ENCODE assay signal across 13 cellular contexts in genomic region chr11:64444838-64445441, GRCh38.
DNase-seq lines count a peak whose midpoint lies in the region; ATAC-seq, FAIRE-seq and TF ChIP-seq lines count a peak whose summit lies in the region.
"Had no signal": no experiment of that assay in that cellular context is flagged by ENCODE, and none has a peak within 500 bp of the region (broad histone marks: within the 10 kb centered on the region; RNA-seq: fewer than 3 reads in every experiment).

No MANE protein-coding gene starts in this region.

- POLR2A ChIA-PET in A549 (lab: Yijun Ruan, JAX): no interaction called here

- no peak overlapping the region for H3K27ac Mint-ChIP-seq in stimulated activated memory B cell treated with anti-CD40 and anti-IgM and Interleukin-4, amounts not matched to agents 10 μg/mL and 1 μg/mL and 100 μg/mL, for 72 hours

- H3K9me3 ChIP-seq in A549: no peaks in the 10 kb centered on the region
- H3K9me3 ChIP-seq: esophagus muscularis mucosa, HAP-1, right atrium auricular region had no signal

- H3K9me3 Mint-ChIP-seq in stimulated activated memory B cell treated with anti-CD40 and anti-IgM and Interleukin-4, amounts not matched to agents 10 μg/mL and 1 μg/mL and 100 μg/mL, for 72 hours: no peaks in the 10 kb centered on the region

- FAIRE-seq in A549 (lab: Jason Lieb, UNC) (no peak), RCC 7860 (lab: Jason Lieb, UNC) (no peak)

- H3K4me2 ChIP-seq in A549: no peak overlapping the region

- H3K27ac ChIP-seq in A549: no peak overlapping the region
- H3K27ac ChIP-seq: esophagus muscularis mucosa, right atrium auricular region had no signal

- DNase-seq in A549 (ENCODE audit: low read depth in 1 of 2, low spot score in 1 of 2) (peak; percentile 45 to 61), ELR (ENCODE audit: low read depth) (peak; percentile 44), NCI-H446 treated with DMSO at 0.1 percent for 48 hours (lab: John Stamatoyannopoulos, UW) (peak; percentile 14), fibroblast of gingiva (ENCODE audit: low read depth) (peak; percentile 49), RCC 7860 (ENCODE audit: low spot score) (no peak), NK-92 (lab: John Stamatoyannopoulos, UW; ENCODE audit: unreplicated experiment) (no peak), GDM1 (lab: John Stamatoyannopoulos, UW) (no peak)
- DNase-seq: activated CD4-positive, alpha-beta T cell treated with anti-CD3 and anti-CD28 coated beads for 4 hours had no signal

- no peak overlapping the region for H3K4me3 ChIP-seq in A549
- H3K4me3 ChIP-seq: esophagus muscularis mucosa, HAP-1, lung, right atrium auricular region had no signal

- no peaks in the 10 kb centered on the region for H3K27me3 Mint-ChIP-seq in stimulated activated memory B cell treated with anti-CD40 and anti-IgM and Interleukin-4, amounts not matched to agents 10 μg/mL and 1 μg/mL and 100 μg/mL, for 72 hours

- no peak for TF ChIP-seq RAD21 in A549 (conservative IDR thresholded peaks at IDR 0.05 in 1 of 2, IDR thresholded peaks at IDR 0.05 in 1 of 2)

- no peak for TF ChIP-seq POLR2A in A549 (IDR thresholded peaks at IDR 0.05; ENCODE audit: low read length)

- no peak for TF ChIP-seq CTCF in A549 (IDR thresholded peaks at IDR 0.05)

- TF ChIP-seq EP300 in A549 (IDR thresholded peaks at IDR 0.05): no peak

- H3K36me3 Mint-ChIP-seq in stimulated activated memory B cell treated with anti-CD40 and anti-IgM and Interleukin-4, amounts not matched to agents 10 μg/mL and 1 μg/mL and 100 μg/mL, for 72 hours: no peaks in the 10 kb centered on the region

- 56% methylated on average over 4 of the region's 4 CpGs for WGBS in A549 (ENCODE audit: missing lambda C conversion rate)

- peaks cover 51% of the 10 kb centered on the region for H3K4me1 Mint-ChIP-seq in stimulated activated memory B cell treated with anti-CD40 and anti-IgM and Interleukin-4, amounts not matched to agents 10 μg/mL and 1 μg/mL and 100 μg/mL, for 72 hours

- no peak for ATAC-seq in A549
- no peak for ATAC-seq in stimulated activated memory B cell treated with anti-CD40 and anti-IgM and Interleukin-4, amounts not matched to agents 10 μg/mL and 1 μg/mL and 100 μg/mL, for 72 hours

- H3K4me1 ChIP-seq in A549: peaks cover 10% of the 10 kb centered on the region; the same call in 2 of the 3 replicates

- H3K4me3 Mint-ChIP-seq in stimulated activated memory B cell treated with anti-CD40 and anti-IgM and Interleukin-4, amounts not matched to agents 10 μg/mL and 1 μg/mL and 100 μg/mL, for 72 hours: no peak overlapping the region

- CTCF ChIA-PET in A549 (lab: Yijun Ruan, JAX): interaction anchor here (0.7 to 18.0 kb wide), 9 partner anchors 9 to 300 kb away, joined by 3 to 255 read pairs (median 3); no protein-coding TSS in a partner anchor

TF ChIP-seq in A549, 52 proteins besides CTCF, POLR2A, EP300 and RAD21:
- TF ChIP-seq NR3C1 (IDR thresholded peaks at IDR 0.05): no peak
- no peak for TF ChIP-seq NPAS2 (CRISPR knock-in tag; IDR thresholded peaks at IDR 0.05; ENCODE audit: borderline replicate concordance)
- no peak for TF ChIP-seq TP53 (CRISPR knock-in tag; IDR thresholded peaks at IDR 0.05)
- TF ChIP-seq USF2 (IDR thresholded peaks at IDR 0.05): peak; percentile 89
- no peak for TF ChIP-seq ZFP36 (IDR thresholded peaks at IDR 0.05; ENCODE audit: borderline replicate concordance, partially characterized antibody)
- no peak for TF ChIP-seq CBX8 (IDR thresholded peaks at IDR 0.05)
- peak; percentile 20; the same call in 1 of the 2 replicates for TF ChIP-seq MAX (IDR thresholded peaks at IDR 0.05)
- TF ChIP-seq NFE2L2 (conservative IDR thresholded peaks at IDR 0.05; ENCODE audit: low read length): no peak
- no peak for TF ChIP-seq SMC3 (IDR thresholded peaks at IDR 0.05)

Comparison
In these comparisons a context has a peak if more than half of its experiments do, and no peak if none do; other contexts are left out.
1. DNase-seq: peak in A549 (2 of 2), ELR (single experiment), NCI-H446 treated with DMSO at 0.1 percent for 48 hours (single experiment) and fibroblast of gingiva (single experiment); none in RCC 7860 (single experiment), NK-92 (single experiment) and GDM1 (single experiment).